ENCODE assay signal across 28 cellular contexts in genomic region chr16:84091460-84091859, GRCh38. TPM values are rescaled to one million over a fixed set of nuclear protein-coding genes. Genes with fewer than 3 reads are reported as not detected.
A peak's percentile ranks its signal among the peaks of the same experiment; 100 is the strongest.
DNase-seq lines count a peak whose midpoint lies in the region; ATAC-seq lines count a peak whose summit lies in the region.
"Had no signal": no experiment of that assay in that cellular context is flagged by ENCODE, and none has a peak within 500 bp of the region (broad histone marks: within the 10 kb centered on the region; RNA-seq: fewer than 3 reads in every experiment).

No MANE protein-coding gene starts in this region.

- ATAC-seq in left cardiac atrium (peak; percentile 66 to 71), GM18861 (IDR thresholded peaks at IDR 0.05; ENCODE audit: unreplicated experiment) (no peak), HG03159 (IDR thresholded peaks at IDR 0.05; ENCODE audit: unreplicated experiment) (no peak)
- ATAC-seq: activated T-cell treated with anti-CD3 and anti-CD28 coated beads, Interleukin-2, amount 50 U/mL, for 4 hours; lower lobe of right lung had no signal

- intact Hi-C loops in left cardiac atrium (cut with DNase I): no loop called here

- peak; percentile 74 for DNase-seq in Ammon's horn (ENCODE audit: low spot score)
- DNase-seq in NCI-H1694 (lab: John Stamatoyannopoulos, UW): peak; percentile 51
- DNase-seq in SHP77 treated with DMSO at 0.1 percent for 48 hours (lab: John Stamatoyannopoulos, UW): peak; percentile 82
- DNase-seq in left cardiac atrium: peak; percentile 50
- DNase-seq in CD1c-positive myeloid dendritic cell (ENCODE audit: extremely low spot score): no peak
- no peak for DNase-seq in pons (ENCODE audit: low spot score)
- DNase-seq: activated naive CD4-positive, alpha-beta T cell treated with anti-CD3 and anti-CD28 coated beads for 36 hours; activated T-cell treated with anti-CD3 and anti-CD28 coated beads, Interleukin-2, amount 50 U/mL, for 4 hours; AML-193; foreskin fibroblast; GM23248; lower lobe of right lung; NCI-H1436; NCI-H774; PC-9; SJCRH30; stimulated activated CD4-positive, alpha-beta T cell treated with anti-CD3 and anti-CD28 coated beads, Interleukin-2, amount 100 ng/mL, for 48 hours; stimulated activated naive CD4-positive, alpha-beta T cell treated with Interleukin-2 at 50 U/mL for 16 hours had no signal

RNA-seq across cellular contexts. Expression of gene MBTPS1, which starts 25.3 kb away (rescaled TPM):
- 10 to 100 TPM; 71.5 to 93.6 TPM for total RNA-seq in left cardiac atrium

RNA-seq across cellular contexts. Expression of gene SLC38A8, which starts 48.9 kb away (rescaled TPM):
- not detected for total RNA-seq in left cardiac atrium
- total RNA-seq: A172; activated CD8-positive, alpha-beta memory T cell treated with anti-CD3 and anti-CD28 coated beads for 36 hours; activated naive CD4-positive, alpha-beta T cell treated with anti-CD3 and anti-CD28 coated beads for 36 hours; activated T-cell treated with anti-CD3 and anti-CD28 coated beads, Interleukin-2, amount 50 U/mL, for 4 hours; cardiac muscle cell; epithelial cell of proximal tubule; GM23248; lower lobe of right lung; MCF 10A; PC-9; pulmonary artery endothelial cell; SJCRH30; T-helper 1 cell treated with Interleukin-12 subunit alpha and Interleukin-12 subunit beta and Interleukin-4 antibody, amounts not matched to agents 30 ng/mL and 1 ng/mL, for 36 hours; thoracic aorta had no signal

RNA-seq across cellular contexts. Expression of gene HSDL1, which starts 53.5 kb away (rescaled TPM):
- total RNA-seq in left cardiac atrium: 10 to 100 TPM; 21.6 to 34.1 TPM

RNA-seq across cellular contexts. Expression of gene DNAAF1, which starts 53.6 kb away (rescaled TPM):
- not detected for total RNA-seq in left cardiac atrium
- total RNA-seq: activated naive CD4-positive, alpha-beta T cell treated with anti-CD3 and anti-CD28 coated beads for 36 hours; activated T-cell treated with anti-CD3 and anti-CD28 coated beads, Interleukin-2, amount 50 U/mL, for 4 hours; epithelial cell of proximal tubule; GM23248; MCF 10A; T-helper 1 cell treated with Interleukin-12 subunit alpha and Interleukin-12 subunit beta and Interleukin-4 antibody, amounts not matched to agents 30 ng/mL and 1 ng/mL, for 36 hours; thoracic aorta had no signal

Comparison
In these comparisons a context has a peak if more than half of its experiments do, and no peak if none do; other contexts are left out.
1. DNase-seq: peak in Ammon's horn (single experiment), NCI-H1694 (single experiment), SHP77 treated with DMSO at 0.1 percent for 48 hours (single experiment) and left cardiac atrium (single experiment); none in CD1c-positive myeloid dendritic cell (single experiment) and pons (single experiment).
2. ATAC-seq: peak in left cardiac atrium (2 of 2); none in GM18861 (single experiment) and HG03159 (single experiment).